Comparison of ENCODE assay signal across 1 cellular context in the genomic region with DNA sequence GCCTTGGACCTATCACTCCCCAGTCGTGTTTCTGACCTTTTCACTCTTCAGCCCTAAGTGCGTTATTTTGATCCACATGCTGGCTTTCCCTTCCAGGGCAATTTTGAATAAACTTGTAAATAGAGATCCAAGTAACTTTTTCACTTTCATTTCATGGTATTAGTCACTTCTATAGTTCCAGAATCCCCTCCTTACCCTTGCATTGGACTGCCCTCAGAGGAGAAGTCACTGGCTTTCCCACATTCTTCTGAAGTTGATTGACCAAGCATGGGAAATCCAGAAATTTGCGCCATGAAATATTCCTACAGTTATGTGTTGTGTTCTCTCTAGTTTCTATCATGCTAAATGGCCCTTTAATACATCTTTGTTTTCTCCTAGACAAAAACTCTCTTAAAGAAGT.
TF ChIP-seq lines count a peak whose summit lies in the region.

No MANE protein-coding gene starts in this region.

TF ChIP-seq in SK-N-SH treated with all-trans-retinoic acid at 6 μM for 48 hours, 23 proteins besides CTCF, POLR2A, EP300 and RAD21 (continued from another document):
- TF ChIP-seq ZFP30 (CRISPR knock-in tag; IDR thresholded peaks at IDR 0.05) (no peak), ARNTL (CRISPR knock-in tag; IDR thresholded peaks at IDR 0.05; ENCODE audit: borderline replicate concordance, low read depth) (no peak), RARB (CRISPR knock-in tag; IDR thresholded peaks at IDR 0.05) (no peak), BACH2 (CRISPR knock-in tag; IDR thresholded peaks at IDR 0.05; ENCODE audit: borderline replicate concordance) (no peak), ZNF565 (CRISPR knock-in tag; conservative IDR thresholded peaks at IDR 0.05; ENCODE audit: low read depth) (no peak), TCF4 (CRISPR knock-in tag; IDR thresholded peaks at IDR 0.05; ENCODE audit: borderline replicate concordance) (no peak)
